Comparison of ENCODE assay signal across 26 cellular contexts in the genomic region with DNA sequence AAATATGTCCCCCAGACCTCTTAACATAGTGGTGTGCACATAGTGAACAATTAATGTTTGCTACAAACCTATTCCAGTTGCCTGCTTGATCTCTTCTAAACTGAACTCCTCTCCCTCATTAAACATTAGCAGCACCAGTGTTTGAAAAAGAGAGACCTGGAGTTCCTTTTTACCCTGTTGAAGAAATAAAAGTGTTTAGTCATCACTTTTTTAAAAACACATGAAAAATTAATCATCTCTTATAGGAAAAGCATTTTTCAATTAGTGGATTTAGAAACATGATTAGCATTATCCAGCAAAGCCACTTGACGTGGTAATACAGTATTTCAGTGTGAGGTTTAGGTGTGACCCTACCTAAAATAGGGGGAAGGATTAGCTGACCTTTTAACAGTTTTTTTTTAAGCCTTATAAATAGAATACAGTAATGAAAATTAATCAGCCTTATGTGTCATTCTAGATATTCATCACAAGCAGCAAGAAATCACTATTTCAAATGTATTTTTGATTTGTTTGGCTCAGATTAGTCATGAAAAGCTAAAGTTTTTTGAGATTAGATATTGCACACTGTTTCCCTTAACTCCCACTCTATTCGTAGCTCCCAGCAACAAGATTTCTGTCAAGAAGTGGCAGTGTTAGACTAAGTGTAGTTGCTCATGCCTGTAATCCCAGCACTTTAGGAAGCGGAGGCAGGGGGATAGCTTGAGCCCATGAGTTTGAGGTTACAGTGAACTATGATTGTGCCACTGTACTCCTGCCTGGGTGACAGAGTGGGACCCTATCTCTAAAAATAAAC. TPM values are rescaled to one million over a fixed set of nuclear protein-coding genes. Genes with fewer than 3 reads are reported as not detected.
DNase-seq lines count a peak whose midpoint lies in the region; ATAC-seq, FAIRE-seq and TF ChIP-seq lines count a peak whose summit lies in the region.
"Had no signal": no experiment of that assay in that cellular context is flagged by ENCODE, and none has a peak within 500 bp of the region (broad histone marks: within the 10 kb centered on the region; RNA-seq: fewer than 3 reads in every experiment).

No MANE protein-coding gene starts in this region.

- POLR2A ChIA-PET in HepG2 (lab: Yijun Ruan, JAX), result no interaction called here

- no peak overlapping the region for H3K4me2 ChIP-seq in HepG2 (ENCODE audit: low read depth, low read length)

- no peak for DNase-seq in activated CD4-positive, CD25-positive, alpha-beta regulatory T cell treated with anti-CD3 and anti-CD28 coated beads, Interleukin-2, amount 50 U/mL, for 72 hours
- DNase-seq in HepG2 (ENCODE audit: low spot score), result no peak
- DNase-seq in right lobe of liver, result no peak
- DNase-seq: ACHN, Calu3, DMS79 treated with DMSO at 0.1 percent for 48 hours, GF-D8, H7, NCI-H1092, NCI-H1417 treated with DMSO at 0.1 percent for 48 hours, NCI-H1694 treated with DMSO at 0.1 percent for 48 hours, NCI-H2081, NCI-H2227 treated with DMSO at 0.1 percent for 48 hours, NCI-H510A, NCI-H69, Right ventricle myocardium superior, RPMI8226 had no signal

- no TSS peak for BruUV-seq in HepG2 (replicated peaks; lab: Mats Ljungman, UMichigan)

- intact Hi-C loops in HepG2 (cut with micrococcal nuclease; ENCODE audit: unreplicated experiment) (no loop called here), right lobe of liver (cut with DNase I) (no loop called here)

- ATAC-seq in activated CD4-positive, CD25-positive, alpha-beta regulatory T cell treated with anti-CD3 and anti-CD28 coated beads, Interleukin-2, amount 50 U/mL, for 24 hours, result peak; percentile 60 to 71
- ATAC-seq in HepG2 (no peak), right lobe of liver (no peak), GM21390 (IDR thresholded peaks at IDR 0.05; ENCODE audit: unreplicated experiment) (no peak), HG03139 (IDR thresholded peaks at IDR 0.05; ENCODE audit: unreplicated experiment) (no peak), HG02588 (IDR thresholded peaks at IDR 0.05; ENCODE audit: unreplicated experiment) (no peak)

- peaks cover 3 to 14% of the 10 kb centered on the region in 2 experiments; a peak in 2 of 5 replicates for H3K36me3 ChIP-seq in HepG2 (replicated peaks in 1 of 2; ENCODE audit: control insufficient read depth in 1 of 2, insufficient read depth in 2 of 2, low read length in 2 of 2)
- peaks cover 0 to 10% (median 4%) of the 10 kb centered on the region in 4 donors for H3K36me3 ChIP-seq in right lobe of liver

- no peaks in the 10 kb centered on the region for H4K20me1 ChIP-seq in HepG2 (ENCODE audit: insufficient read depth, low read length)

- no peak overlapping the region for H2AFZ ChIP-seq in HepG2 (ENCODE audit: low read length)

- TF ChIP-seq CTCF in HepG2 (CRISPR knock-in tag; IDR thresholded peaks at IDR 0.05) (no peak), right lobe of liver (IDR thresholded peaks at IDR 0.05) (no peak)

- H3K79me2 ChIP-seq in HepG2 (ENCODE audit: insufficient read depth, low read length), result no peaks in the 10 kb centered on the region

- in situ Hi-C loops in HepG2 (cut with HindIII; ENCODE audit: extremely low pct_ligation_motif_present, low pct_unique_long_range_greater_than_20kb), result no loop called here

- FAIRE-seq in HepG2 (lab: Jason Lieb, UNC) (no peak), islet of Langerhans (lab: Jason Lieb, UNC) (peak; percentile 38)
- FAIRE-seq: GM12891, GM19239 had no signal

- H3K9me3 ChIP-seq in HepG2 (ENCODE audit: low read length) (no peaks in the 10 kb centered on the region), right lobe of liver (no peaks in the 10 kb centered on the region)
- H3K9me3 ChIP-seq: SJSA1 had no signal

- H3K4me3 ChIP-seq in HepG2 (replicated peaks in 1 of 3; ENCODE audit: insufficient read depth in 1 of 3, low read depth in 2 of 3, low read length in 3 of 3) (no peak overlapping the region), right lobe of liver (no peak overlapping the region)
- H3K4me3 ChIP-seq: SJSA1 had no signal

- WGBS in HepG2 (ENCODE audit: low lambda C conversion rate), result 98% methylated on average over 3 of the region's 3 CpGs
- 76% methylated on average over 3 of the region's 3 CpGs for WGBS in right lobe of liver (ENCODE audit: insufficient coverage, low coverage, low lambda C conversion rate, missing lambda C conversion rate)

- CTCF ChIA-PET in HepG2 (lab: Yijun Ruan, JAX; ENCODE audit: low intra/inter-chr PET ratio, low total read pairs), result no interaction called here

- H3K4me1 ChIP-seq in HepG2 (ENCODE audit: insufficient read depth, low read length), result no peaks in the 10 kb centered on the region
- H3K4me1 ChIP-seq in right lobe of liver, result no peaks in the 10 kb centered on the region
- H3K4me1 ChIP-seq: SJSA1 had no signal

- TF ChIP-seq RAD21 in HepG2 (CRISPR knock-in tag; IDR thresholded peaks at IDR 0.05), result no peak

- no peak overlapping the region for H3K27ac ChIP-seq in HepG2 (ENCODE audit: extremely low read length, insufficient read depth, low read length)
- H3K27ac ChIP-seq in right lobe of liver, result no peak overlapping the region
- H3K27ac ChIP-seq: 22Rv1, SJSA1 had no signal

- TF ChIP-seq EP300 in HepG2 (IDR thresholded peaks at IDR 0.05; ENCODE audit: low read depth in 2 of 2, low read length in 2 of 2) (no peak), HepG2 (CRISPR knock-in tag; IDR thresholded peaks at IDR 0.05; ENCODE audit: borderline replicate concordance) (no peak)

- no peak overlapping the region for H3K9ac ChIP-seq in HepG2 (ENCODE audit: insufficient read depth, low read depth, low read length)

- TF ChIP-seq POLR2A in HepG2 (IDR thresholded peaks at IDR 0.05; ENCODE audit: insufficient read depth in 1 of 2, low read depth in 2 of 2, low read length in 2 of 2) (no peak), right lobe of liver (IDR thresholded peaks at IDR 0.05) (no peak)

- H3K27me3 ChIP-seq in HepG2 (ENCODE audit: control insufficient read depth in 1 of 2, insufficient read depth in 2 of 2, low read length in 2 of 2), result no peaks in the 10 kb centered on the region
- no peaks in the 10 kb centered on the region for H3K27me3 ChIP-seq in right lobe of liver
- H3K27me3 ChIP-seq: SJSA1 had no signal

TF ChIP-seq in HepG2, 621 proteins besides CTCF, POLR2A, EP300 and RAD21 (continues in another document):
- TF ChIP-seq, protein P1, sequence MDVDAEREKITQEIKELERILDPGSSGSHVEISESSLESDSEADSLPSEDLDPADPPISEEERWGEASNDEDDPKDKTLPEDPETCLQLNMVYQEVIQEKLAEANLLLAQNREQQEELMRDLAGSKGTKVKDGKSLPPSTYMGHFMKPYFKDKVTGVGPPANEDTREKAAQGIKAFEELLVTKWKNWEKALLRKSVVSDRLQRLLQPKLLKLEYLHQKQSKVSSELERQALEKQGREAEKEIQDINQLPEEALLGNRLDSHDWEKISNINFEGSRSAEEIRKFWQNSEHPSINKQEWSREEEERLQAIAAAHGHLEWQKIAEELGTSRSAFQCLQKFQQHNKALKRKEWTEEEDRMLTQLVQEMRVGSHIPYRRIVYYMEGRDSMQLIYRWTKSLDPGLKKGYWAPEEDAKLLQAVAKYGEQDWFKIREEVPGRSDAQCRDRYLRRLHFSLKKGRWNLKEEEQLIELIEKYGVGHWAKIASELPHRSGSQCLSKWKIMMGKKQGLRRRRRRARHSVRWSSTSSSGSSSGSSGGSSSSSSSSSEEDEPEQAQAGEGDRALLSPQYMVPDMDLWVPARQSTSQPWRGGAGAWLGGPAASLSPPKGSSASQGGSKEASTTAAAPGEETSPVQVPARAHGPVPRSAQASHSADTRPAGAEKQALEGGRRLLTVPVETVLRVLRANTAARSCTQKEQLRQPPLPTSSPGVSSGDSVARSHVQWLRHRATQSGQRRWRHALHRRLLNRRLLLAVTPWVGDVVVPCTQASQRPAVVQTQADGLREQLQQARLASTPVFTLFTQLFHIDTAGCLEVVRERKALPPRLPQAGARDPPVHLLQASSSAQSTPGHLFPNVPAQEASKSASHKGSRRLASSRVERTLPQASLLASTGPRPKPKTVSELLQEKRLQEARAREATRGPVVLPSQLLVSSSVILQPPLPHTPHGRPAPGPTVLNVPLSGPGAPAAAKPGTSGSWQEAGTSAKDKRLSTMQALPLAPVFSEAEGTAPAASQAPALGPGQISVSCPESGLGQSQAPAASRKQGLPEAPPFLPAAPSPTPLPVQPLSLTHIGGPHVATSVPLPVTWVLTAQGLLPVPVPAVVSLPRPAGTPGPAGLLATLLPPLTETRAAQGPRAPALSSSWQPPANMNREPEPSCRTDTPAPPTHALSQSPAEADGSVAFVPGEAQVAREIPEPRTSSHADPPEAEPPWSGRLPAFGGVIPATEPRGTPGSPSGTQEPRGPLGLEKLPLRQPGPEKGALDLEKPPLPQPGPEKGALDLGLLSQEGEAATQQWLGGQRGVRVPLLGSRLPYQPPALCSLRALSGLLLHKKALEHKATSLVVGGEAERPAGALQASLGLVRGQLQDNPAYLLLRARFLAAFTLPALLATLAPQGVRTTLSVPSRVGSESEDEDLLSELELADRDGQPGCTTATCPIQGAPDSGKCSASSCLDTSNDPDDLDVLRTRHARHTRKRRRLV (CRISPR knock-in tag; IDR thresholded peaks at IDR 0.05), result no peak
- TF ChIP-seq MAFF (IDR thresholded peaks at IDR 0.05; ENCODE audit: low read depth, low read length) (peak; percentile 81), YEATS2 (CRISPR knock-in tag; IDR thresholded peaks at IDR 0.05; ENCODE audit: borderline replicate concordance) (no peak)

RNA-seq across cellular contexts. Expression of a gene that starts 26.2 kb away (rescaled TPM):
- total RNA-seq in HepG2 (2016; rRNA removed; fragmentation: Illumina TruSeq; extraction: Trizol) (28.5 and 50.0 TPM in 2 replicates), right lobe of liver (10 to 100 TPM; 12.9 to 21.8 (median 18.9) TPM)
- total RNA-seq in HepG2 (2016; cell fraction: cytosol; rRNA removed; fragmentation: Illumina TruSeq; extraction: Trizol; ENCODE audit: low read depth), result 1.9 and 3.0 TPM in 2 replicates
- total RNA-seq in HepG2 (2016; cell fraction: insoluble cytoplasmic fraction; rRNA removed; fragmentation: Illumina TruSeq; extraction: Trizol), result 27.7 and 47.4 TPM in 2 replicates
- total RNA-seq in HepG2 (2016; cell fraction: membrane; rRNA removed; fragmentation: Illumina TruSeq; extraction: Trizol), result 13.7 and 16.5 TPM in 2 replicates
- 27.4 and 28.7 TPM in 2 replicates for total RNA-seq in HepG2 (2016; cell fraction: nucleus; rRNA removed; fragmentation: Illumina TruSeq; extraction: Trizol)
- 20.0 and 21.6 TPM in 2 replicates for polyA plus RNA-seq in HepG2 (2011; rRNA removed)
- polyA plus RNA-seq in HepG2 (2011; cell fraction: cytosol; rRNA removed), result 7.2 and 9.7 TPM in 2 replicates
- polyA plus RNA-seq in HepG2 (2011; cell fraction: nucleus; rRNA removed), result 20.0 and 20.3 TPM in 2 replicates
- 21.4 and 31.8 TPM in 2 replicates for polyA plus RNA-seq in HepG2 (2012)
- polyA plus RNA-seq in HepG2 (2016; cell fraction: cytosol; fragmentation: Illumina TruSeq; extraction: Trizol; ENCODE audit: low read depth), result 1.6 and 1.7 TPM in 2 replicates
- 34.8 and 35.0 TPM in 2 replicates for polyA plus RNA-seq in HepG2 (2016; cell fraction: insoluble cytoplasmic fraction; fragmentation: Illumina TruSeq; extraction: Trizol; ENCODE audit: low read depth)
- 5.6 and 7.3 TPM in 2 replicates for polyA plus RNA-seq in HepG2 (2016; cell fraction: membrane; fragmentation: Illumina TruSeq; extraction: Trizol; ENCODE audit: low read depth)
- 38.2 and 39.5 TPM in 2 replicates for polyA plus RNA-seq in HepG2 (2016; cell fraction: nucleus; fragmentation: Illumina TruSeq; extraction: Trizol; ENCODE audit: insufficient read depth, low read depth)
- 108 and 117 TPM in 2 replicates for polyA minus RNA-seq in HepG2 (2011; rRNA and poly(A)+ RNA removed; ENCODE audit: low replicate concordance)
- polyA minus RNA-seq in HepG2 (2011; cell fraction: cytosol; rRNA and poly(A)+ RNA removed), result 29.7 and 32.7 TPM in 2 replicates
- polyA minus RNA-seq in HepG2 (2011; cell fraction: nucleus; rRNA and poly(A)+ RNA removed), result 31.4 and 38.3 TPM in 2 replicates

Comparison
In these comparisons a context has a peak if more than half of its experiments do, and no peak if none do; other contexts are left out.
1. ATAC-seq: peak in activated CD4-positive, CD25-positive, alpha-beta regulatory T cell treated with anti-CD3 and anti-CD28 coated beads, Interleukin-2, amount 50 U/mL, for 24 hours (2 of 2); none in HepG2 (single experiment), right lobe of liver (0 of 4), GM21390 (single experiment), HG03139 (single experiment) and HG02588 (single experiment).